In genomic region chr15:99993262-99993661, GRCh38 we compare ENCODE assay signal across 1 cellular context.
TF ChIP-seq lines count a peak whose summit lies in the region.

No MANE protein-coding gene starts in this region.

TF ChIP-seq in GM23338, 12 proteins besides CTCF, POLR2A, EP300 and RAD21 (continued from another document):
- TF ChIP-seq ZNF462 (CRISPR knock-in tag; IDR thresholded peaks at IDR 0.05) (no peak), ZNF331 (CRISPR knock-in tag; IDR thresholded peaks at IDR 0.05; ENCODE audit: low read depth) (no peak)
